ENCODE assay signal across 22 cellular contexts in genomic region chr3:194126790-194127189, GRCh38.
"Had no signal": no experiment of that assay in that cellular context is flagged by ENCODE, and none has a peak within 500 bp of the region (broad histone marks: within the 10 kb centered on the region; RNA-seq: fewer than 3 reads in every experiment).

No MANE protein-coding gene starts in this region.

- H3K9me3 ChIP-seq: MG63, SJSA1 had no signal

- H3K27me3 ChIP-seq: MG63, SJSA1 had no signal

- FAIRE-seq: HTR-8/SVneo, RCC 7860 had no signal

- H3K27ac ChIP-seq: SJSA1, SK-N-MC had no signal

- DNase-seq: Karpas-422, KG1, MG63, NCI-H1092 treated with DMSO at 0.1 percent for 48 hours, NCI-H1436, NCI-H187, NCI-H2029, NCI-H2081 treated with DMSO at 0.1 percent for 48 hours, NCI-H2171, NCI-H226, NCI-H446, NCI-H510A, NCI-H524 treated with DMSO at 0.1 percent for 48 hours, NCI-H69, NCI-H774, Right ventricle myocardium superior, RPMI8226, SIG-M5 had no signal

- H3K36me3 ChIP-seq: MG63, SJSA1 had no signal

- H3K4me3 ChIP-seq: MG63, SJSA1, SK-N-MC had no signal
